Comparison of ENCODE assay signal across 8 cellular contexts in the genomic region with DNA sequence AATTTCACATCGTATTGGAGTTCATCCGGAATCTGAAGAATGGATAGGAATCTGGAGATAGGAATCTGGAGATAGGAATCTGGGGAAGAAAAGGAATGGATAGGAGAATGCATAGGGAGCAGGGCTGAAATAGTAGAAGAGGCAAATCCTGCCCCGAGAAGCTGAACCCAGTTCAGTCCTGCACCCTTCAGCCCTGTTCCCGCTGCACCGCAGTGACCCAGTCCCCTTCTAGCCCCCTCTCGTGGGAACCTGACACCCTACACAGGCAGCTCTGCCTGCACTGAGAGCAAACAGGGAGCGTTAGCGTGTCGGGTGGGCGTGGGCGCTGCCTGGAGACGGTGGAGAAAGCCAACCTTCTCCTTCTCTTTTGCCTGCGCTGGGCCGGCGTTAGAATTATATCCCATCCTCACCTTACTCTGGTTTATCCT. TPM values are rescaled to one million over a fixed set of nuclear protein-coding genes. Genes with fewer than 3 reads are reported as not detected.
DNase-seq lines count a peak whose midpoint lies in the region; TF ChIP-seq lines count a peak whose summit lies in the region.
"Had no signal": no experiment of that assay in that cellular context is flagged by ENCODE, and none has a peak within 500 bp of the region (broad histone marks: within the 10 kb centered on the region; RNA-seq: fewer than 3 reads in every experiment).

No MANE protein-coding gene starts in this region.

- H3K27me3 Mint-ChIP-seq in brain (peaks cover 5% of the 10 kb centered on the region), neural progenitor cell (ENCODE audit: insufficient read depth, low read depth) (peaks cover 5% of the 10 kb centered on the region), HFFc6 (ENCODE audit: insufficient read depth) (peaks cover 5% of the 10 kb centered on the region; the same call in 1 of the 2 replicates)

- TF ChIP-seq POLR2A in thyroid gland (IDR thresholded peaks at IDR 0.05): no peak

- H3K9me3 ChIP-seq in ES-I3 (ENCODE audit: control insufficient read depth, insufficient read depth, low read length) (no peaks in the 10 kb centered on the region), neural progenitor cell (ENCODE audit: low read depth) (no peaks in the 10 kb centered on the region), thyroid gland (no peaks in the 10 kb centered on the region)

- H3K27me3 ChIP-seq in neural progenitor cell (peaks cover 74% of the 10 kb centered on the region), thyroid gland (no peaks in the 10 kb centered on the region)

- peak; percentile 64 for DNase-seq in neural progenitor cell (ENCODE audit: low spot score)
- DNase-seq in medulla oblongata (ENCODE audit: extremely low spot score): no peak
- no peak for DNase-seq in HFFc6
- no peak for DNase-seq in thyroid gland

- 8% methylated on average over 15 of the region's 15 CpGs for WGBS in thyroid gland, 2 donors

- H3K36me3 Mint-ChIP-seq in brain: no peaks in the 10 kb centered on the region
- no peaks in the 10 kb centered on the region for H3K36me3 Mint-ChIP-seq in neural progenitor cell
- no peaks in the 10 kb centered on the region for H3K36me3 Mint-ChIP-seq in HFFc6 (ENCODE audit: low read depth)

- H3K79me2 ChIP-seq in neural progenitor cell (ENCODE audit: low read depth): no peaks in the 10 kb centered on the region

- H3K4me1 Mint-ChIP-seq in brain (no peaks in the 10 kb centered on the region), neural progenitor cell (peaks cover 3% of the 10 kb centered on the region), HFFc6 (ENCODE audit: low read depth) (no peaks in the 10 kb centered on the region)

- H3F3A ChIP-seq in neural progenitor cell (ENCODE audit: low read depth): peaks cover 18% of the 10 kb centered on the region

- no peak overlapping the region for H3K27ac ChIP-seq in neural progenitor cell
- no peak overlapping the region for H3K27ac ChIP-seq in thyroid gland

- H3K36me3 ChIP-seq in ES-I3 (ENCODE audit: insufficient read depth, low read length) (no peaks in the 10 kb centered on the region), neural progenitor cell (no peaks in the 10 kb centered on the region), thyroid gland (no peaks in the 10 kb centered on the region)

- no peaks in the 10 kb centered on the region for H4K20me1 ChIP-seq in neural progenitor cell (ENCODE audit: low read depth)

- peak overlapping the region in 4 of 5 experiments; percentile 83 to 87 (median 85) for H3K4me3 Mint-ChIP-seq in brain
- peak overlapping the region; percentile 83 for H3K4me3 Mint-ChIP-seq in neural progenitor cell
- no peak overlapping the region for H3K4me3 Mint-ChIP-seq in HFFc6

- H3K4me3 ChIP-seq in neural progenitor cell: peak overlapping the region; percentile 67
- H3K4me3 ChIP-seq in thyroid gland (replicated peaks in 1 of 3): peak overlapping the region in 1 of 3 donors; percentile 40
- H3K4me3 ChIP-seq: GM12878 had no signal

- no peaks in the 10 kb centered on the region for H3K9me3 Mint-ChIP-seq in brain
- no peaks in the 10 kb centered on the region for H3K9me3 Mint-ChIP-seq in neural progenitor cell
- H3K9me3 Mint-ChIP-seq in HFFc6: no peaks in the 10 kb centered on the region

- TF ChIP-seq CTCF in brain (conservative IDR thresholded peaks at IDR 0.05): no peak
- peak; percentile 14 for TF ChIP-seq CTCF in neural progenitor cell (IDR thresholded peaks at IDR 0.05)
- no peak for TF ChIP-seq CTCF in HFFc6 (IDR thresholded peaks at IDR 0.05)
- TF ChIP-seq CTCF in thyroid gland (IDR thresholded peaks at IDR 0.05): no peak

- H3K27ac Mint-ChIP-seq in brain (peak overlapping the region in 2 of 5 experiments; percentile 89 to 93), neural progenitor cell (no peak overlapping the region), HFFc6 (no peak overlapping the region)

- H3K4me2 ChIP-seq in neural progenitor cell: peak overlapping the region; percentile 89

- intact Hi-C loops in thyroid gland (cut with DNase I): loop anchor here (10.0 kb wide), 1 partner anchor 56 kb away; no protein-coding TSS in a partner anchor

- H2AFZ ChIP-seq in neural progenitor cell (replicated peaks): peak overlapping the region; percentile 97

- H3K4me1 ChIP-seq in ES-I3 (ENCODE audit: insufficient read depth, low read length) (no peaks in the 10 kb centered on the region), neural progenitor cell (peaks cover 21% of the 10 kb centered on the region), thyroid gland (peaks cover 12 to 15% of the 10 kb centered on the region in 2 donors)

- H3K9ac ChIP-seq in ES-I3 (ENCODE audit: low read depth, low read length) (peak overlapping the region; percentile 63; the same call in 1 of the 2 replicates), neural progenitor cell (no peak overlapping the region)

RNA-seq across cellular contexts. Expression of gene CCKBR, which starts 1.1 kb away (rescaled TPM):
- polyA plus RNA-seq in brain (ENCODE audit: insufficient read depth, low read depth, low replicate concordance): 20.3 TPM
- total RNA-seq in neural progenitor cell (ENCODE audit: low replicate concordance): 8.2 and 14.3 TPM in 2 replicates
- total RNA-seq in HFFc6 (2021; fragmentation: NEBNext Ultra II Directional; extraction: Animal tissue kit (Norgen Biotek cat#: 25700)): not detected
- total RNA-seq in thyroid gland: 1 to 10 TPM in 1 of 4 donors, not detected in 3; 1.0 TPM
- total RNA-seq: GM12878; T-helper 2 cell treated with Interferon-gamma antibody and Interleukin-4, amounts not matched to agents 100 ng/mL and 5 ng/mL, for 36 hours had no signal
- polyA plus RNA-seq: GM12878 had no signal

RNA-seq across cellular contexts. Expression of gene CNGA4, which starts 19.7 kb away (rescaled TPM):
- polyA plus RNA-seq in brain (ENCODE audit: insufficient read depth, low read depth, low replicate concordance): 6.1 TPM
- total RNA-seq in neural progenitor cell (ENCODE audit: low replicate concordance) (0.15 TPM in 1 of 2 replicates, not detected in the other), thyroid gland (under 1 TPM in 2 of 4 donors, not detected in 2; 0.39 to 0.67 TPM)
- total RNA-seq in HFFc6 (2021; fragmentation: NEBNext Ultra II Directional; extraction: Animal tissue kit (Norgen Biotek cat#: 25700)): not detected

RNA-seq across cellular contexts. Expression of gene FHIP1B, which starts 24.1 kb away (rescaled TPM):
- polyA plus RNA-seq in brain (ENCODE audit: insufficient read depth, low read depth, low replicate concordance): 16.6 TPM
- total RNA-seq in neural progenitor cell (ENCODE audit: low replicate concordance) (12.0 and 38.7 TPM in 2 replicates), thyroid gland (10 to 100 TPM; 37.1 to 60.8 (median 43.6) TPM)
- total RNA-seq in HFFc6 (2021; fragmentation: NEBNext Ultra II Directional; extraction: Animal tissue kit (Norgen Biotek cat#: 25700)): 10 to 100 TPM; 12.7 to 15.6 (median 14.7) TPM

RNA-seq across cellular contexts. Expression of gene C11orf42, which starts 53.2 kb away (rescaled TPM):
- polyA plus RNA-seq in brain (ENCODE audit: insufficient read depth, low read depth, low replicate concordance): not detected
- not detected in 2 replicates for total RNA-seq in neural progenitor cell (ENCODE audit: low replicate concordance)
- total RNA-seq in HFFc6 (2021; fragmentation: NEBNext Ultra II Directional; extraction: Animal tissue kit (Norgen Biotek cat#: 25700)): not detected
- total RNA-seq in thyroid gland: not detected
- total RNA-seq: GM12878; T-helper 2 cell treated with Interferon-gamma antibody and Interleukin-4, amounts not matched to agents 100 ng/mL and 5 ng/mL, for 36 hours had no signal

RNA-seq across cellular contexts. Expression of gene OR52W1, which starts 59.6 kb away (rescaled TPM):
- not detected for polyA plus RNA-seq in brain (ENCODE audit: insufficient read depth, low read depth, low replicate concordance)
- total RNA-seq in neural progenitor cell (ENCODE audit: low replicate concordance) (not detected in 2 replicates), thyroid gland (not detected)
- total RNA-seq in HFFc6 (2021; fragmentation: NEBNext Ultra II Directional; extraction: Animal tissue kit (Norgen Biotek cat#: 25700)): not detected
- total RNA-seq: GM12878; T-helper 2 cell treated with Interferon-gamma antibody and Interleukin-4, amounts not matched to agents 100 ng/mL and 5 ng/mL, for 36 hours had no signal
- polyA plus RNA-seq: GM12878 had no signal
